In the genomic region with DNA sequence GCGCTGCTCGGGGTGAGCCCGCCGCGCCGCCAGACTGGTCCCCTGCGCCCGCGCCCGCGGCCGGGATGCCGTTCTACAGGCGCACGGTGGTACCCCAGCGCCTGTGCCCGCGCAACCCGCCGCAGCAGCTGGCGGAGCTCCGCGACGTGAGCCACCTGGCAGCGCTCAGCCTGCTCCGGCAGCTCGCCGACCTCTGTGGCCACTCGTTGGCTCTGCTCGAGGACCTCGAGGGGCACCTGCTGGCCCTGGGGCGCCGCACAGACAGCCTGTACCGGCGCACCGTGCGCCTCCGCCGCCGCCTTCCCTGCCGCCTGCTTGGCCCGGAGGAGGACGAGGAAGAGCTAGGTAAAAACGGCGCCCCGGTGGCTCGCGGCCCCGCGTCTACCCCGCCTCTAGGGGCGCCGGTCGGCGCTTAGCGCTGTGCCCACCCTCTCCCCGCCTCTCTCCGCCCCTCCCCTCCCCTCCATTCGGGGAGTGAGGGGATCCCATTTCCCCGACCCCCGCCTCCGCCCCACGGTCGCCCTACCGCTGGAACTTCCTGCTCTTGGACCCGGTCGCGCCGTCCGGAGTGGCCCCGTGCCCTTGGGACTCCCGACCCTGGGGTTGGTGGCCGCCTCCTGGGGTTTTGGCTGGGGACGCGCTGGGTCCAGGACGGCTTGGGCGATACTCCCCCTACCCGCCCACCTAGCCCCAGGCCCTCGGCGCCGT, we compare ENCODE assay signal across 9 cellular contexts. TPM values are rescaled to one million over a fixed set of nuclear protein-coding genes. Genes with fewer than 3 reads are reported as not detected.
A peak's percentile ranks its signal among the peaks of the same experiment; 100 is the strongest.
DNase-seq lines count a peak whose midpoint lies in the region; ATAC-seq and TF ChIP-seq lines count a peak whose summit lies in the region.
"Had no signal": no experiment of that assay in that cellular context is flagged by ENCODE, and none has a peak within 500 bp of the region (broad histone marks: within the 10 kb centered on the region; RNA-seq: fewer than 3 reads in every experiment).

No MANE protein-coding gene starts in this region.

- H3K4me1 ChIP-seq in esophagus (ENCODE audit: control insufficient read depth in 2 of 2, insufficient read depth in 2 of 2, low read length in 1 of 2) (no peaks in the 10 kb centered on the region), neuron (ENCODE audit: insufficient read depth, low read length) (peaks cover 2% of the 10 kb centered on the region)

- peaks cover 0 to 3% of the 10 kb centered on the region in 2 donors for H3K9me3 ChIP-seq in esophagus (ENCODE audit: control insufficient read depth in 2 of 2, insufficient read depth in 1 of 2, low read depth in 1 of 2, low read length in 1 of 2)
- no peaks in the 10 kb centered on the region for H3K9me3 ChIP-seq in neuron (ENCODE audit: low read length)

- peak; percentile 48 to 57 for DNase-seq in NCI-H524 (lab: John Stamatoyannopoulos, UW)
- DNase-seq in NCI-H524 treated with DMSO at 0.1 percent for 48 hours (lab: John Stamatoyannopoulos, UW) = no peak
- peak; percentile 31 to 34 for DNase-seq in activated CD4-positive, alpha-beta T cell treated with anti-CD3 and anti-CD28 coated beads, Interleukin-2, amount 50 U/mL, for 48 hours
- DNase-seq in GF-D8 (lab: John Stamatoyannopoulos, UW) = no peak
- DNase-seq in GM10266 (ENCODE audit: extremely low spot score) = no peak
- DNase-seq: DND-41 had no signal

- TF ChIP-seq CTCF in GM10266 (IDR thresholded peaks at IDR 0.05; ENCODE audit: control insufficient read depth, insufficient read depth, low read depth, missing control alignments) = no peak

- no peak overlapping the region for H3K27ac ChIP-seq in esophagus (ENCODE audit: low read depth in 2 of 2, low read length in 1 of 2)

- 0 to 24% methylated on average over 60 to 81 of the region's 81 CpGs for whole genome bisulfite sequencing in esophagus, 2 donors

- H3K4me3 ChIP-seq in esophagus (ENCODE audit: low read depth in 1 of 2, low read length in 2 of 2) (peak overlapping the region; percentile 35 to 39), neuron (ENCODE audit: low read length) (peak overlapping the region; percentile 59)

- no peak overlapping the region for H2AFZ ChIP-seq in neuron (ENCODE audit: low read depth, low read length)

- H3K36me3 ChIP-seq in esophagus (ENCODE audit: control insufficient read depth in 2 of 2, insufficient read depth in 2 of 2, low read length in 1 of 2) (no peaks in the 10 kb centered on the region), neuron (ENCODE audit: insufficient read depth, low read length) (no peaks in the 10 kb centered on the region)

- no peak for ATAC-seq in GM18519 (IDR thresholded peaks at IDR 0.05; ENCODE audit: low FRiP score, unreplicated experiment)

- H3K27me3 ChIP-seq in esophagus (ENCODE audit: control insufficient read depth in 1 of 2, insufficient read depth in 2 of 2, low read length in 2 of 2) (peaks cover 0 to 9% of the 10 kb centered on the region in 2 donors), neuron (ENCODE audit: insufficient read depth, low read length) (no peaks in the 10 kb centered on the region)

RNA-seq across cellular contexts. Expression of gene NHSL2, which starts 0.5 kb away (rescaled TPM):
- under 1 TPM; 0.41 to 0.51 TPM for polyA plus RNA-seq in esophagus

Comparison
In these comparisons a context has a peak if more than half of its experiments do, and no peak if none do; other contexts are left out.
1. DNase-seq: peak in NCI-H524 (2 of 2) and activated CD4-positive, alpha-beta T cell treated with anti-CD3 and anti-CD28 coated beads, Interleukin-2, amount 50 U/mL, for 48 hours (2 of 2); none in NCI-H524 treated with DMSO at 0.1 percent for 48 hours (single experiment), GF-D8 (single experiment) and GM10266 (single experiment).